Comparison of ENCODE assay signal across 7 cellular contexts in genomic region chr12:50923361-50924130, GRCh38. TPM values are rescaled to one million over a fixed set of nuclear protein-coding genes. Genes with fewer than 3 reads are reported as not detected.
DNase-seq lines count a peak whose midpoint lies in the region; ATAC-seq and TF ChIP-seq lines count a peak whose summit lies in the region.

No MANE protein-coding gene starts in this region.

- H3K27me3 Mint-ChIP-seq in IgD-negative memory B cell, result no peaks in the 10 kb centered on the region
- no peaks in the 10 kb centered on the region for H3K27me3 Mint-ChIP-seq in activated T-helper 1 cell treated with anti-CD3 and anti-CD28 coated beads, Interleukin-12 subunit alpha, Interleukin-12 subunit beta, Interleukin-2, Interleukin-4 antibody, amounts not matched to agents 30 ng/mL and 10 ng/mL and 1 ng/mL, durations not matched to agents 14 hours and 24 hours and 36 hours (ENCODE audit: insufficient read depth)
- peaks cover 9 to 20% (median 13%) of the 10 kb centered on the region in 3 donors for H3K27me3 Mint-ChIP-seq in immature natural killer cell (ENCODE audit: low read depth in 3 of 3)

- POLR2A ChIA-PET in HEK293T (lab: Yijun Ruan, JAX), result interaction anchor here (0.5 to 1.9 kb wide), 3 partner anchors 9 to 105 kb away, joined by 3 to 8 read pairs (median 3); no protein-coding TSS in a partner anchor

- no peaks in the 10 kb centered on the region for H3K9me3 Mint-ChIP-seq in IgD-negative memory B cell
- no peaks in the 10 kb centered on the region for H3K9me3 Mint-ChIP-seq in activated T-helper 1 cell treated with anti-CD3 and anti-CD28 coated beads, Interleukin-12 subunit alpha, Interleukin-12 subunit beta, Interleukin-2, Interleukin-4 antibody, amounts not matched to agents 30 ng/mL and 10 ng/mL and 1 ng/mL, durations not matched to agents 14 hours and 24 hours and 36 hours
- H3K9me3 Mint-ChIP-seq in immature natural killer cell, result no peaks in the 10 kb centered on the region

- no peak for DNase-seq in activated T-helper 1 cell treated with anti-CD3 and anti-CD28 coated beads, Interleukin-12 subunit alpha, Interleukin-12 subunit beta, Interleukin-2, Interleukin-4 antibody, amounts not matched to agents 30 ng/mL and 10 ng/mL and 1 ng/mL, durations not matched to agents 14 hours and 24 hours and 36 hours (ENCODE audit: low spot score)
- DNase-seq in immature natural killer cell (peak in 2 of 3 donors; percentile 8 to 9), stromal cell of bone marrow (ENCODE audit: low read depth) (peak; percentile 50), amygdala (lab: John Stamatoyannopoulos, UW) (no peak), HEK293T (ENCODE audit: extremely low spot score) (no peak)

- H3K27ac Mint-ChIP-seq in IgD-negative memory B cell, result peak overlapping the region; percentile 86 to 95 (median 93)
- peak overlapping the region; percentile 37 for H3K27ac Mint-ChIP-seq in activated T-helper 1 cell treated with anti-CD3 and anti-CD28 coated beads, Interleukin-12 subunit alpha, Interleukin-12 subunit beta, Interleukin-2, Interleukin-4 antibody, amounts not matched to agents 30 ng/mL and 10 ng/mL and 1 ng/mL, durations not matched to agents 14 hours and 24 hours and 36 hours
- peak overlapping the region; percentile 90 to 98 (median 97) for H3K27ac Mint-ChIP-seq in immature natural killer cell

- ATAC-seq in GM19035 (IDR thresholded peaks at IDR 0.05; ENCODE audit: unreplicated experiment), result no peak

- H3K4me3 Mint-ChIP-seq in IgD-negative memory B cell (peak overlapping the region; percentile 89 to 100 (median 98)), immature natural killer cell (peak overlapping the region; percentile 91 to 99 (median 98))
- peak overlapping the region; percentile 49 for H3K4me3 Mint-ChIP-seq in activated T-helper 1 cell treated with anti-CD3 and anti-CD28 coated beads, Interleukin-12 subunit alpha, Interleukin-12 subunit beta, Interleukin-2, Interleukin-4 antibody, amounts not matched to agents 30 ng/mL and 10 ng/mL and 1 ng/mL, durations not matched to agents 14 hours and 24 hours and 36 hours

- H3K4me1 Mint-ChIP-seq in IgD-negative memory B cell (peaks cover 23 to 42% (median 36%) of the 10 kb centered on the region in 3 donors), immature natural killer cell (peaks cover 58 to 65% of the 10 kb centered on the region in 2 donors)
- peaks cover 27% of the 10 kb centered on the region for H3K4me1 Mint-ChIP-seq in activated T-helper 1 cell treated with anti-CD3 and anti-CD28 coated beads, Interleukin-12 subunit alpha, Interleukin-12 subunit beta, Interleukin-2, Interleukin-4 antibody, amounts not matched to agents 30 ng/mL and 10 ng/mL and 1 ng/mL, durations not matched to agents 14 hours and 24 hours and 36 hours (ENCODE audit: low read depth)

- CTCF ChIA-PET in HEK293T (lab: Yijun Ruan, JAX), result interaction anchor here (0.6 kb wide), 1 partner anchor 104 kb away, joined by 3 read pairs; no protein-coding TSS in a partner anchor

- H3K36me3 Mint-ChIP-seq in IgD-negative memory B cell (peaks cover 7% of the 10 kb centered on the region), immature natural killer cell (peaks cover under 1 to 2% (median 2%) of the 10 kb centered on the region in 3 donors)
- no peaks in the 10 kb centered on the region for H3K36me3 Mint-ChIP-seq in activated T-helper 1 cell treated with anti-CD3 and anti-CD28 coated beads, Interleukin-12 subunit alpha, Interleukin-12 subunit beta, Interleukin-2, Interleukin-4 antibody, amounts not matched to agents 30 ng/mL and 10 ng/mL and 1 ng/mL, durations not matched to agents 14 hours and 24 hours and 36 hours (ENCODE audit: low read depth)

- intact Hi-C loops in activated T-helper 1 cell treated with anti-CD3 and anti-CD28 coated beads, Interleukin-12 subunit alpha, Interleukin-12 subunit beta, Interleukin-2, Interleukin-4 antibody, amounts not matched to agents 30 ng/mL and 10 ng/mL and 1 ng/mL, durations not matched to agents 14 hours and 24 hours and 36 hours (cut with micrococcal nuclease), result loop anchor here (2.0 to 5.0 kb wide), 2 partner anchors 55 to 96 kb away; no protein-coding TSS in a partner anchor

TF ChIP-seq in HEK293T, 16 proteins besides CTCF, POLR2A, EP300 and RAD21:
- no peak for TF ChIP-seq BHLHE40 (IDR thresholded peaks at IDR 0.05; ENCODE audit: borderline replicate concordance)
- TF ChIP-seq LEF1 (IDR thresholded peaks at IDR 0.05; ENCODE audit: borderline replicate concordance), result no peak
- TF ChIP-seq PKNOX1 (IDR thresholded peaks at IDR 0.05), result no peak
- TF ChIP-seq TARDBP (IDR thresholded peaks at IDR 0.05), result no peak
- no peak for TF ChIP-seq SP1 (IDR thresholded peaks at IDR 0.05)
- TF ChIP-seq CTBP1 (IDR thresholded peaks at IDR 0.05; ENCODE audit: borderline replicate concordance), result no peak
- no peak; the same call in 1 of the 2 replicates for TF ChIP-seq L3MBTL2 (conservative IDR thresholded peaks at IDR 0.05)
- no peak for TF ChIP-seq ZNF384 (IDR thresholded peaks at IDR 0.05)
- no peak for TF ChIP-seq SUZ12 (IDR thresholded peaks at IDR 0.05)
- TF ChIP-seq NFRKB (IDR thresholded peaks at IDR 0.05), result no peak
- no peak for TF ChIP-seq FOXM1 (IDR thresholded peaks at IDR 0.05; ENCODE audit: borderline replicate concordance)
- no peak for TF ChIP-seq ELF4 (IDR thresholded peaks at IDR 0.05)
- TF ChIP-seq ARNT (IDR thresholded peaks at IDR 0.05), result no peak

RNA-seq across cellular contexts. Expression of gene HIGD1C, which starts 28.8 kb away (rescaled TPM):
- polyA plus RNA-seq in IgD-negative memory B cell, result 1.4 TPM
- total RNA-seq in activated T-helper 1 cell treated with anti-CD3 and anti-CD28 coated beads, Interleukin-12 subunit alpha, Interleukin-12 subunit beta, Interleukin-2, Interleukin-4 antibody, amounts not matched to agents 30 ng/mL and 10 ng/mL and 1 ng/mL, durations not matched to agents 14 hours and 24 hours and 36 hours, result not detected in 2 replicates
- polyA plus RNA-seq in immature natural killer cell, result not detected

Comparison
In these comparisons a context has a peak if more than half of its experiments do, and no peak if none do; other contexts are left out.
1. H3K27ac Mint-ChIP-seq: peak in every context shown above with its lines; median percentile 97 in immature natural killer cell; 93 in IgD-negative memory B cell; 37 in activated T-helper 1 cell treated with anti-CD3 and anti-CD28 coated beads, Interleukin-12 subunit alpha, Interleukin-12 subunit beta, Interleukin-2, Interleukin-4 antibody, amounts not matched to agents 30 ng/mL and 10 ng/mL and 1 ng/mL, durations not matched to agents 14 hours and 24 hours and 36 hours.
2. DNase-seq: peak in immature natural killer cell (2 of 3) and stromal cell of bone marrow (single experiment); none in activated T-helper 1 cell treated with anti-CD3 and anti-CD28 coated beads, Interleukin-12 subunit alpha, Interleukin-12 subunit beta, Interleukin-2, Interleukin-4 antibody, amounts not matched to agents 30 ng/mL and 10 ng/mL and 1 ng/mL, durations not matched to agents 14 hours and 24 hours and 36 hours (single experiment), amygdala (0 of 56) and HEK293T (single experiment).
3. Peak in every context shown above with its lines, with median percentiles within 50 percentile points of each other: H3K4me3 Mint-ChIP-seq.